ENCODE assay signal across 8 cellular contexts in genomic region chr4:153792007-153792892, GRCh38. TPM values are rescaled to one million over a fixed set of nuclear protein-coding genes. Genes with fewer than 3 reads are reported as not detected.
A peak's percentile ranks its signal among the peaks of the same experiment; 100 is the strongest.
DNase-seq lines count a peak whose midpoint lies in the region; ATAC-seq and TF ChIP-seq lines count a peak whose summit lies in the region.

No MANE protein-coding gene starts in this region.

- peak; percentile 61 for TF ChIP-seq CTCF in WTC11 (IDR thresholded peaks at IDR 0.05)
- peak in 1 of 2 donors; percentile 34 for TF ChIP-seq CTCF in fibroblast of lung (conservative IDR thresholded peaks at IDR 0.05 in 1 of 2, IDR thresholded peaks at IDR 0.05 in 1 of 2; ENCODE audit: low read depth in 1 of 2, low read length in 2 of 2)

- H3K27ac ChIP-seq in fibroblast of lung (ENCODE audit: insufficient read depth, low read length), result no peak overlapping the region
- H3K27ac ChIP-seq in naive thymus-derived CD4-positive, alpha-beta T cell (ENCODE audit: low read depth, low read length), result no peak overlapping the region

- H3K36me3 Mint-ChIP-seq in WTC11, result peaks cover 11% of the 10 kb centered on the region
- peaks cover 0 to 3% (median 0%) of the 10 kb centered on the region in 5 donors for H3K36me3 Mint-ChIP-seq in naive thymus-derived CD4-positive, alpha-beta T cell

- H4K20me1 ChIP-seq in fibroblast of lung (ENCODE audit: control insufficient read depth, extremely low read depth, insufficient read depth, low read length), result no peaks in the 10 kb centered on the region

- H3K4me1 Mint-ChIP-seq in WTC11, result peaks cover 37% of the 10 kb centered on the region
- H3K4me1 Mint-ChIP-seq in naive thymus-derived CD4-positive, alpha-beta T cell, result peaks cover 21 to 62% (median 42%) of the 10 kb centered on the region in 7 donors

- CTCF ChIA-PET in WTC11 (lab: Charles Lee), result interaction anchor here (0.5 to 3.7 kb wide), 28 partner anchors 11 to 758 kb away, joined by 3 to 47 read pairs (median 4); partner anchors contain the start of gene TLR2
- CTCF ChIA-PET in naive thymus-derived CD4-positive, alpha-beta T cell (lab: Charles Lee), result interaction anchor here (0.6 kb wide), 1 partner anchor 8 kb away, joined by 4 read pairs; no protein-coding TSS in a partner anchor

- peak overlapping the region; percentile 32 for H3K4me2 ChIP-seq in fibroblast of lung (ENCODE audit: extremely low read depth, insufficient read depth, low read length)

- H3K27me3 ChIP-seq in fibroblast of lung (ENCODE audit: control insufficient read depth, insufficient read depth, low read length), result peaks cover 36% of the 10 kb centered on the region
- peaks cover 7 to 26% of the 10 kb centered on the region in 2 donors for H3K27me3 ChIP-seq in naive thymus-derived CD4-positive, alpha-beta T cell (ENCODE audit: control insufficient read depth in 2 of 2, insufficient read depth in 2 of 2, low read length in 2 of 2)
- H3K27me3 ChIP-seq in HAP-1 (ENCODE audit: low read depth), result peaks cover 4% of the 10 kb centered on the region

- ATAC-seq in GM18909 (IDR thresholded peaks at IDR 0.05; ENCODE audit: poor library complexity, unreplicated experiment), result peak; percentile 42
- ATAC-seq in WTC11, result peak; percentile 13
- ATAC-seq in naive thymus-derived CD4-positive, alpha-beta T cell, result no peak

- peak overlapping the region; percentile 84 for H3K4me3 Mint-ChIP-seq in WTC11
- H3K4me3 Mint-ChIP-seq in naive thymus-derived CD4-positive, alpha-beta T cell, result peak overlapping the region; percentile 30 to 87 (median 80)

- H3K27me3 Mint-ChIP-seq in WTC11 (ENCODE audit: low read depth), result no peaks in the 10 kb centered on the region; the same call in 1 of the 2 replicates
- peaks cover 65 to 94% (median 82%) of the 10 kb centered on the region in 5 donors for H3K27me3 Mint-ChIP-seq in naive thymus-derived CD4-positive, alpha-beta T cell

- H3K9me3 ChIP-seq in fibroblast of lung (ENCODE audit: control insufficient read depth, insufficient read depth, low read depth, low read length), result no peaks in the 10 kb centered on the region
- H3K9me3 ChIP-seq in naive thymus-derived CD4-positive, alpha-beta T cell (ENCODE audit: control insufficient read depth in 2 of 3, low read length in 3 of 3), result no peaks in the 10 kb centered on the region
- no peaks in the 10 kb centered on the region for H3K9me3 ChIP-seq in HAP-1

- H3K4me3 ChIP-seq in fibroblast of lung (replicated peaks in 1 of 4; ENCODE audit: control extremely low read depth in 1 of 4, insufficient read depth in 1 of 4, low read depth in 3 of 4, low read length in 4 of 4) (peak overlapping the region in 1 of 4 experiments; percentile 33), HAP-1 (no peak overlapping the region)
- peak overlapping the region; percentile 38 for H3K4me3 ChIP-seq in naive thymus-derived CD4-positive, alpha-beta T cell (ENCODE audit: low read length)

- intact Hi-C loops in naive thymus-derived CD4-positive, alpha-beta T cell (cut with micrococcal nuclease), result loop anchor here in 1 of 2 donors (5.0 to 10.0 kb wide), 2 partner anchors 760 to 1583 kb away; partner anchors contain the start of genes MAP9 and PLRG1

- in situ Hi-C loops in HAP-1 (cut with MboI; ENCODE audit: low sequenced_read_pairs), result loop anchor here (25.0 kb wide), 1 partner anchor 520 kb away; no protein-coding TSS in a partner anchor

- H3K27ac Mint-ChIP-seq in WTC11, result peak overlapping the region; percentile 96
- H3K27ac Mint-ChIP-seq in naive thymus-derived CD4-positive, alpha-beta T cell, result peak overlapping the region in 1 of 9 donors; percentile 38

- no peak overlapping the region for H2AFZ ChIP-seq in fibroblast of lung (ENCODE audit: low read length)

- H3K4me1 ChIP-seq in fibroblast of lung (ENCODE audit: control insufficient read depth, extremely low read depth, insufficient read depth, low read length), result no peaks in the 10 kb centered on the region
- H3K4me1 ChIP-seq in naive thymus-derived CD4-positive, alpha-beta T cell (ENCODE audit: control insufficient read depth in 2 of 2, insufficient read depth in 2 of 2, low read length in 2 of 2), result peaks cover 13 to 37% of the 10 kb centered on the region in 2 donors
- peaks cover 5% of the 10 kb centered on the region for H3K4me1 ChIP-seq in HAP-1

- no peak overlapping the region for H3K9ac ChIP-seq in fibroblast of lung (ENCODE audit: insufficient read depth, low read length)

- DNase-seq in WTC11 (ENCODE audit: low spot score) (peak; percentile 93), fibroblast of lung (ENCODE audit: low read depth in 2 of 2) (peak; percentile 22 to 47), ureter (ENCODE audit: low spot score) (peak; percentile 76), SKM-1 (lab: John Stamatoyannopoulos, UW; ENCODE audit: unreplicated experiment) (no peak), SKM-1 treated with dmso at 0.1 percent for 144 hours (lab: John Stamatoyannopoulos, UW; ENCODE audit: unreplicated experiment) (no peak), HAP-1 (ENCODE audit: low spot score in 2 of 2) (no peak)
- DNase-seq in naive thymus-derived CD4-positive, alpha-beta T cell, result peak in 1 of 9 donors; percentile 22

- no peaks in the 10 kb centered on the region for H3K9me3 Mint-ChIP-seq in WTC11
- peaks cover 0 to 3% (median 0%) of the 10 kb centered on the region in 11 donors for H3K9me3 Mint-ChIP-seq in naive thymus-derived CD4-positive, alpha-beta T cell

- POLR2A ChIA-PET in WTC11 (lab: Charles Lee), result interaction anchor here (1.0 to 2.6 kb wide), 4 partner anchors 11 to 714 kb away, joined by 3 to 17 read pairs (median 5); no protein-coding TSS in a partner anchor
- POLR2A ChIA-PET in naive thymus-derived CD4-positive, alpha-beta T cell (lab: Charles Lee), result no interaction called here

- H3K79me2 ChIP-seq in fibroblast of lung (ENCODE audit: control insufficient read depth, insufficient read depth, low read length), result no peaks in the 10 kb centered on the region

- H3K36me3 ChIP-seq in fibroblast of lung (ENCODE audit: control insufficient read depth, insufficient read depth, low read length), result no peaks in the 10 kb centered on the region
- no peaks in the 10 kb centered on the region for H3K36me3 ChIP-seq in naive thymus-derived CD4-positive, alpha-beta T cell (ENCODE audit: control insufficient read depth in 2 of 3, insufficient read depth in 3 of 3, low read length in 3 of 3)
- no peaks in the 10 kb centered on the region for H3K36me3 ChIP-seq in HAP-1 (replicated peaks)

TF ChIP-seq in WTC11, 78 proteins besides CTCF, POLR2A, EP300 and RAD21 (continues in another document):
- TF ChIP-seq ZSCAN18 (CRISPR knock-in tag; IDR thresholded peaks at IDR 0.05) (no peak), MXD4 (CRISPR knock-in tag; IDR thresholded peaks at IDR 0.05; ENCODE audit: borderline replicate concordance) (no peak), MAX (CRISPR knock-in tag; IDR thresholded peaks at IDR 0.05) (peak; percentile 48; the same call in 1 of the 2 replicates), ZNF512 (CRISPR knock-in tag; IDR thresholded peaks at IDR 0.05; ENCODE audit: borderline replicate concordance) (no peak)

RNA-seq across cellular contexts. Expression of gene SFRP2, which starts 3.4 kb away (rescaled TPM):
- total RNA-seq in WTC11 (2021), result 417 to 505 TPM (median 497 TPM) in 3 replicates
- under 0.01 and 1.8 TPM in 2 replicates for total RNA-seq in fibroblast of lung
- polyA plus RNA-seq in fibroblast of lung, result 0.32 TPM in 1 of 2 replicates, not detected in the other
- polyA plus RNA-seq in fibroblast of lung (2012), result 1.2 TPM in 1 of 2 replicates, not detected in the other
- 1.1 TPM in 1 of 2 replicates, not detected in the other for polyA minus RNA-seq in fibroblast of lung (ENCODE audit: low replicate concordance)
- total RNA-seq in naive thymus-derived CD4-positive, alpha-beta T cell, result not detected
- polyA plus RNA-seq in naive thymus-derived CD4-positive, alpha-beta T cell, result not detected
- 13.3 TPM for total RNA-seq in ureter

RNA-seq across cellular contexts. Expression of gene RNF175, which starts 32.4 kb away (rescaled TPM):
- total RNA-seq in WTC11 (2021) (5.2 to 5.7 TPM (median 5.4 TPM) in 3 replicates), fibroblast of lung (0.26 TPM in 1 of 2 replicates, not detected in the other), ureter (0.86 TPM)
- not detected in 2 replicates for polyA plus RNA-seq in fibroblast of lung
- not detected in 2 replicates for polyA plus RNA-seq in fibroblast of lung (2012)
- not detected in 2 replicates for polyA minus RNA-seq in fibroblast of lung (ENCODE audit: low replicate concordance)
- 10 to 100 TPM in 1 of 5 experiments, 1 to 10 TPM in 3, not detected in 1; 6.4 to 11.1 (median 8.4) TPM for total RNA-seq in naive thymus-derived CD4-positive, alpha-beta T cell
- 10 to 100 TPM in 1 of 2 donors, 1 to 10 TPM in 1; 8.4 to 14.0 TPM for polyA plus RNA-seq in naive thymus-derived CD4-positive, alpha-beta T cell

Comparison
In these comparisons a context has a peak if more than half of its experiments do, and no peak if none do; other contexts are left out.
1. DNase-seq: peak in WTC11 (single experiment), fibroblast of lung (2 of 2) and ureter (single experiment); none in SKM-1 (single experiment), SKM-1 treated with dmso at 0.1 percent for 144 hours (single experiment) and HAP-1 (0 of 2).
2. RNA of gene SFRP2, which starts 3.4 kb away (total RNA-seq): 417 to 505 TPM in WTC11; 13.3 TPM in ureter (single experiment), under 0.01 to 1.8 TPM in fibroblast of lung and not detected in naive thymus-derived CD4-positive, alpha-beta T cell; every median in the first group is over 10 times any median in the second.